ENCODE assay signal across 1 cellular context in genomic region chr7:42108803-42109528, GRCh38.
TF ChIP-seq lines count a peak whose summit lies in the region.

No MANE protein-coding gene starts in this region.

TF ChIP-seq in WTC11, 78 proteins besides CTCF, POLR2A, EP300 and RAD21 (continued from another document):
- TF ChIP-seq E2F1 (CRISPR knock-in tag; IDR thresholded peaks at IDR 0.05): no peak
